Comparison of ENCODE assay signal across 20 cellular contexts in genomic region chr21:44445413-44445812, GRCh38. TPM values are rescaled to one million over a fixed set of nuclear protein-coding genes. Genes with fewer than 3 reads are reported as not detected.
DNase-seq lines count a peak whose midpoint lies in the region; ATAC-seq and TF ChIP-seq lines count a peak whose summit lies in the region.
"Had no signal": no experiment of that assay in that cellular context is flagged by ENCODE, and none has a peak within 500 bp of the region (broad histone marks: within the 10 kb centered on the region; RNA-seq: fewer than 3 reads in every experiment).

No MANE protein-coding gene starts in this region.

- H3K4me3 ChIP-seq in spleen (no peak overlapping the region), gastroesophageal sphincter (no peak overlapping the region)
- H3K4me3 ChIP-seq: A549, BLaER1 had no signal

- peaks cover 0 to 36% (median 17%) of the 10 kb centered on the region in 6 donors for H3K36me3 ChIP-seq in spleen
- no peaks in the 10 kb centered on the region for H3K36me3 ChIP-seq in gastroesophageal sphincter

- H3K4me1 ChIP-seq in spleen: no peaks in the 10 kb centered on the region
- H3K4me1 ChIP-seq in gastroesophageal sphincter: no peaks in the 10 kb centered on the region
- H3K4me1 ChIP-seq: A549 had no signal

- no peak overlapping the region for H3K27ac ChIP-seq in spleen
- no peak overlapping the region for H3K27ac ChIP-seq in gastroesophageal sphincter
- H3K27ac ChIP-seq: 22Rv1, A549, BLaER1, HL-60 had no signal

- no peak for ATAC-seq in gastroesophageal sphincter
- ATAC-seq in GM18858 (IDR thresholded peaks at IDR 0.05; ENCODE audit: unreplicated experiment): no peak

- intact Hi-C loops in activated naive CD4-positive, alpha-beta T cell treated with anti-CD3 and anti-CD28 coated beads for 36 hours (cut with micrococcal nuclease): no loop called here
- intact Hi-C loops in spleen (cut with DNase I; ENCODE audit: low total_unique reads): no loop called here

- no peak overlapping the region for H3K4me3 Mint-ChIP-seq in activated naive CD4-positive, alpha-beta T cell treated with anti-CD3 and anti-CD28 coated beads, Interleukin-2, amount 10 ng/mL, durations not matched to agents 7 days and 5 days
- no peak overlapping the region for H3K4me3 Mint-ChIP-seq in activated naive CD4-positive, alpha-beta T cell treated with anti-CD3 and anti-CD28 coated beads for 36 hours
- H3K4me3 Mint-ChIP-seq in chondrocyte (ENCODE audit: unreplicated experiment): no peak overlapping the region
- H3K4me3 Mint-ChIP-seq in nephron: no peak overlapping the region
- H3K4me3 Mint-ChIP-seq: CD14-positive monocyte; CD4-positive, alpha-beta memory T cell; HFFc6 had no signal

- peaks cover 37% of the 10 kb centered on the region for H3K27me3 Mint-ChIP-seq in activated naive CD4-positive, alpha-beta T cell treated with anti-CD3 and anti-CD28 coated beads, Interleukin-2, amount 10 ng/mL, durations not matched to agents 7 days and 5 days
- H3K27me3 Mint-ChIP-seq in activated naive CD4-positive, alpha-beta T cell treated with anti-CD3 and anti-CD28 coated beads for 36 hours (ENCODE audit: low read depth): peaks cover 2% of the 10 kb centered on the region
- H3K27me3 Mint-ChIP-seq in chondrocyte (ENCODE audit: low read depth): peaks cover 23% of the 10 kb centered on the region
- peaks cover 13% of the 10 kb centered on the region for H3K27me3 Mint-ChIP-seq in nephron (ENCODE audit: low read depth)

- H3K36me3 Mint-ChIP-seq in activated naive CD4-positive, alpha-beta T cell treated with anti-CD3 and anti-CD28 coated beads, Interleukin-2, amount 10 ng/mL, durations not matched to agents 7 days and 5 days: no peaks in the 10 kb centered on the region
- no peaks in the 10 kb centered on the region for H3K36me3 Mint-ChIP-seq in activated naive CD4-positive, alpha-beta T cell treated with anti-CD3 and anti-CD28 coated beads for 36 hours (ENCODE audit: low read depth)
- H3K36me3 Mint-ChIP-seq in chondrocyte (ENCODE audit: low read depth): peaks cover 1% of the 10 kb centered on the region
- H3K36me3 Mint-ChIP-seq in nephron (ENCODE audit: low read depth): no peaks in the 10 kb centered on the region
- H3K36me3 Mint-ChIP-seq: CD4-positive, alpha-beta memory T cell had no signal

- WGBS in spleen, 5 donors: 78 to 84% (median 79%) methylated on average over 16 of the region's 16 CpGs
- WGBS in gastroesophageal sphincter (ENCODE audit: low coverage in 1 of 2), 2 donors: 64 to 68% methylated on average over 10 to 15 of the region's 16 CpGs

- H3K9me3 ChIP-seq in spleen: peaks cover 0 to 3% (median 0%) of the 10 kb centered on the region in 8 donors
- peaks cover 0 to 5% (median 0%) of the 10 kb centered on the region in 3 donors for H3K9me3 ChIP-seq in gastroesophageal sphincter
- H3K9me3 ChIP-seq: A549 had no signal

- TF ChIP-seq EP300 in gastroesophageal sphincter (IDR thresholded peaks at IDR 0.05): no peak

- TF ChIP-seq CTCF in chondrocyte (IDR thresholded peaks at IDR 0.05) (no peak), nephron (IDR thresholded peaks at IDR 0.05; ENCODE audit: unreplicated experiment in 3 of 3) (no peak), spleen (IDR thresholded peaks at IDR 0.05 in 8 of 11, conservative IDR thresholded peaks at IDR 0.05 in 3 of 11) (no peak), gastroesophageal sphincter (IDR thresholded peaks at IDR 0.05) (no peak)

- peaks cover 0 to 52% (median 3%) of the 10 kb centered on the region in 7 donors for H3K27me3 ChIP-seq in spleen (replicated peaks in 1 of 7)
- peaks cover 52% of the 10 kb centered on the region for H3K27me3 ChIP-seq in gastroesophageal sphincter
- H3K27me3 ChIP-seq: BLaER1 had no signal

- CTCF ChIA-PET in activated naive CD4-positive, alpha-beta T cell treated with anti-CD3 and anti-CD28 coated beads, Interleukin-2, amount 10 ng/mL, durations not matched to agents 7 days and 5 days (lab: Charles Lee): no interaction called here
- CTCF ChIA-PET in activated naive CD4-positive, alpha-beta T cell treated with anti-CD3 and anti-CD28 coated beads for 36 hours (lab: Charles Lee): interaction anchor here (0.7 kb wide), 1 partner anchor 38 kb away, joined by 5 read pairs; no protein-coding TSS in a partner anchor

- H3K9me3 Mint-ChIP-seq in activated naive CD4-positive, alpha-beta T cell treated with anti-CD3 and anti-CD28 coated beads, Interleukin-2, amount 10 ng/mL, durations not matched to agents 7 days and 5 days: peaks cover 2% of the 10 kb centered on the region
- no peaks in the 10 kb centered on the region for H3K9me3 Mint-ChIP-seq in activated naive CD4-positive, alpha-beta T cell treated with anti-CD3 and anti-CD28 coated beads for 36 hours
- no peaks in the 10 kb centered on the region for H3K9me3 Mint-ChIP-seq in chondrocyte (ENCODE audit: low read depth)
- no peaks in the 10 kb centered on the region for H3K9me3 Mint-ChIP-seq in nephron
- H3K9me3 Mint-ChIP-seq: CD4-positive, alpha-beta memory T cell had no signal

- TF ChIP-seq POLR2A in spleen (IDR thresholded peaks at IDR 0.05): no peak
- no peak for TF ChIP-seq POLR2A in gastroesophageal sphincter (IDR thresholded peaks at IDR 0.05)

- peak; percentile 3 for DNase-seq in activated naive CD4-positive, alpha-beta T cell treated with anti-CD3 and anti-CD28 coated beads, Interleukin-2, amount 10 ng/mL, durations not matched to agents 7 days and 5 days
- DNase-seq in activated naive CD4-positive, alpha-beta T cell treated with anti-CD3 and anti-CD28 coated beads for 36 hours: no peak
- peak; percentile 47 for DNase-seq in chondrocyte (ENCODE audit: low spot score)
- DNase-seq in spleen: peak; percentile 16
- DNase-seq: AML-193; CD4-positive, alpha-beta memory T cell; DMS79 treated with DMSO at 0.1 percent for 48 hours; GF-D8; GOT3; H7; HFFc6 had no signal

- H3K4me1 Mint-ChIP-seq in activated naive CD4-positive, alpha-beta T cell treated with anti-CD3 and anti-CD28 coated beads, Interleukin-2, amount 10 ng/mL, durations not matched to agents 7 days and 5 days: no peaks in the 10 kb centered on the region
- no peaks in the 10 kb centered on the region for H3K4me1 Mint-ChIP-seq in activated naive CD4-positive, alpha-beta T cell treated with anti-CD3 and anti-CD28 coated beads for 36 hours (ENCODE audit: low read depth)
- no peaks in the 10 kb centered on the region for H3K4me1 Mint-ChIP-seq in chondrocyte (ENCODE audit: low read depth)
- peaks cover 8% of the 10 kb centered on the region for H3K4me1 Mint-ChIP-seq in nephron
- H3K4me1 Mint-ChIP-seq: CD4-positive, alpha-beta memory T cell had no signal

- no peak overlapping the region for H3K27ac Mint-ChIP-seq in activated naive CD4-positive, alpha-beta T cell treated with anti-CD3 and anti-CD28 coated beads, Interleukin-2, amount 10 ng/mL, durations not matched to agents 7 days and 5 days
- no peak overlapping the region for H3K27ac Mint-ChIP-seq in activated naive CD4-positive, alpha-beta T cell treated with anti-CD3 and anti-CD28 coated beads for 36 hours
- no peak overlapping the region for H3K27ac Mint-ChIP-seq in chondrocyte (ENCODE audit: unreplicated experiment)
- H3K27ac Mint-ChIP-seq in nephron: peak overlapping the region; percentile 86 to 94 (median 91)
- H3K27ac Mint-ChIP-seq: CD14-positive monocyte; CD4-positive, alpha-beta memory T cell; HFFc6 had no signal

RNA-seq across cellular contexts. Expression of gene LRRC3, which starts 9.9 kb away (rescaled TPM):
- total RNA-seq in activated naive CD4-positive, alpha-beta T cell treated with anti-CD3 and anti-CD28 coated beads for 36 hours: 1 to 10 TPM; 2.5 to 2.8 TPM
- total RNA-seq in chondrocyte (3.3 to 8.0 TPM (median 7.4 TPM) in 3 replicates), spleen (1 to 10 TPM; 1.3 to 4.9 (median 3.4) TPM), gastroesophageal sphincter (1 to 10 TPM; 2.7 to 8.3 (median 6.7) TPM)
- polyA plus RNA-seq in spleen: under 1 TPM; 0.24 to 0.86 (median 0.26) TPM
- total RNA-seq: HFFc6, HT1080 had no signal

Comparison
In these comparisons a context has a peak if more than half of its experiments do, and no peak if none do; other contexts are left out.
1. H3K27ac Mint-ChIP-seq: peak in nephron (3 of 3); none in activated naive CD4-positive, alpha-beta T cell treated with anti-CD3 and anti-CD28 coated beads, Interleukin-2, amount 10 ng/mL, durations not matched to agents 7 days and 5 days (single experiment), activated naive CD4-positive, alpha-beta T cell treated with anti-CD3 and anti-CD28 coated beads for 36 hours (single experiment) and chondrocyte (single experiment).